Comparison of ENCODE assay signal across 8 cellular contexts in the genomic region with DNA sequence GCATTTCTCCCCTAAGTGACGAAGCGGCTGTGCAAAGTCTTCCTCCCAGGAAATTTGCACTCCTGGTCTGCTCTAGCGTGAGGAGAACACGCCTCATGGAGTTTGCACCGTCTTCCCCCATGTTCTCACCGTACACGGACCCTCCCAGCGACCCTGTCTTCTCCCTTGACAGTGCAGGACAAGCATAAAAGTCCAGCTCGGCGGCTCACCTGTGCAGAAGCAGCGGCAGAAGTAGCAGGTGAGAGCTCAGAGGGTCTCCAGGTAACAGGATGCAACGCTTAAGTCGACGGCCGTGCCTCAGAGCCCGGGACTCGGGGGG. TPM values are rescaled to one million over a fixed set of nuclear protein-coding genes. Genes with fewer than 3 reads are reported as not detected.
A peak's percentile ranks its signal among the peaks of the same experiment; 100 is the strongest.
DNase-seq lines count a peak whose midpoint lies in the region; ATAC-seq and TF ChIP-seq lines count a peak whose summit lies in the region.

No MANE protein-coding gene starts in this region.

- TF ChIP-seq EP300 in suprapubic skin (IDR thresholded peaks at IDR 0.05), result no peak

- H3K27ac Mint-ChIP-seq in activated CD4-positive, alpha-beta T cell treated with anti-CD3 and anti-CD28 coated beads, Interleukin-2, amount 10 ng/mL, durations not matched to agents 24 days and 14 days, result peak overlapping the region; percentile 98

- H3K4me3 ChIP-seq in duodenal mucosa (ENCODE audit: low read depth in 1 of 2, low read length in 2 of 2) (peak overlapping the region; percentile 71 to 76), suprapubic skin (peak overlapping the region; percentile 34)

- no peak for DNase-seq in activated CD4-positive, alpha-beta T cell treated with anti-CD3 and anti-CD28 coated beads, Interleukin-2, amount 10 ng/mL, durations not matched to agents 24 days and 14 days
- no peak for DNase-seq in activated CD4-positive, alpha-beta T cell treated with anti-CD3 and anti-CD28 coated beads for 48 hours
- DNase-seq in suprapubic skin (ENCODE audit: low spot score in 2 of 2) (peak in 1 of 2 donors; percentile 35), ACHN (no peak)

- H3K4me3 Mint-ChIP-seq in activated CD4-positive, alpha-beta T cell treated with anti-CD3 and anti-CD28 coated beads, Interleukin-2, amount 10 ng/mL, durations not matched to agents 24 days and 14 days, result peak overlapping the region; percentile 88

- peaks cover 8% of the 10 kb centered on the region for H3K36me3 Mint-ChIP-seq in activated CD4-positive, alpha-beta T cell treated with anti-CD3 and anti-CD28 coated beads, Interleukin-2, amount 10 ng/mL, durations not matched to agents 24 days and 14 days (ENCODE audit: low read depth)

- no peaks in the 10 kb centered on the region for H3K27me3 Mint-ChIP-seq in activated CD4-positive, alpha-beta T cell treated with anti-CD3 and anti-CD28 coated beads, Interleukin-2, amount 10 ng/mL, durations not matched to agents 24 days and 14 days

- H3K4me1 Mint-ChIP-seq in activated CD4-positive, alpha-beta T cell treated with anti-CD3 and anti-CD28 coated beads, Interleukin-2, amount 10 ng/mL, durations not matched to agents 24 days and 14 days, result peaks cover 15% of the 10 kb centered on the region

- H3K9ac ChIP-seq in duodenal mucosa (ENCODE audit: low read depth in 1 of 2, low read length in 2 of 2), result peak overlapping the region; percentile 49 to 51

- H3K9me3 Mint-ChIP-seq in activated CD4-positive, alpha-beta T cell treated with anti-CD3 and anti-CD28 coated beads, Interleukin-2, amount 10 ng/mL, durations not matched to agents 24 days and 14 days, result no peaks in the 10 kb centered on the region

- no peaks in the 10 kb centered on the region for H3K4me1 ChIP-seq in duodenal mucosa (ENCODE audit: control insufficient read depth in 1 of 2, insufficient read depth in 2 of 2, low read length in 2 of 2)
- H3K4me1 ChIP-seq in suprapubic skin, result no peaks in the 10 kb centered on the region

- no peaks in the 10 kb centered on the region for H3K36me3 ChIP-seq in duodenal mucosa (ENCODE audit: control insufficient read depth in 1 of 2, insufficient read depth in 2 of 2, low read length in 2 of 2)
- no peaks in the 10 kb centered on the region for H3K36me3 ChIP-seq in suprapubic skin

- WGBS in suprapubic skin, result 87% methylated on average over 17 of the region's 17 CpGs

- H3K27ac ChIP-seq in duodenal mucosa (ENCODE audit: low read depth, low read length) (peak overlapping the region; percentile 80), suprapubic skin (no peak overlapping the region)

- ATAC-seq in HG03439 (IDR thresholded peaks at IDR 0.05; ENCODE audit: unreplicated experiment), result peak; percentile 15
- ATAC-seq in HG03378 (IDR thresholded peaks at IDR 0.05; ENCODE audit: unreplicated experiment), result no peak
- no peak for ATAC-seq in GM18870 (IDR thresholded peaks at IDR 0.05; ENCODE audit: unreplicated experiment)

- H3K9me3 ChIP-seq in duodenal mucosa (ENCODE audit: control insufficient read depth in 1 of 2, low read length in 2 of 2) (no peaks in the 10 kb centered on the region), suprapubic skin (no peaks in the 10 kb centered on the region)

- in situ Hi-C loops in ACHN (cut with HindIII; ENCODE audit: low pct_ligation_motif_present, low pct_unique_long_range_greater_than_20kb, low sequenced_read_pairs), result no loop called here

- no peak for TF ChIP-seq CTCF in suprapubic skin (IDR thresholded peaks at IDR 0.05)

- intact Hi-C loops in activated CD4-positive, alpha-beta T cell treated with anti-CD3 and anti-CD28 coated beads, Interleukin-2, amount 10 ng/mL, durations not matched to agents 24 days and 14 days (cut with micrococcal nuclease), result loop anchor here (1.0 to 10.0 kb wide), 12 partner anchors 8 to 1174 kb away; partner anchors contain the start of genes AKAP17A and SLC25A6

- no peak for TF ChIP-seq POLR2A in suprapubic skin (IDR thresholded peaks at IDR 0.05)

- no peaks in the 10 kb centered on the region for H3K27me3 ChIP-seq in duodenal mucosa (ENCODE audit: control insufficient read depth in 1 of 2, insufficient read depth in 2 of 2, low read length in 2 of 2)
- H3K27me3 ChIP-seq in suprapubic skin, result no peaks in the 10 kb centered on the region

RNA-seq across cellular contexts. Expression of gene P2RY8, which starts 0.3 kb away (rescaled TPM):
- total RNA-seq in activated CD4-positive, alpha-beta T cell treated with anti-CD3 and anti-CD28 coated beads, Interleukin-2, amount 10 ng/mL, durations not matched to agents 24 days and 14 days, result 19.1 and 19.5 TPM in 2 replicates
- total RNA-seq in suprapubic skin, result under 1 TPM in 1 of 4 donors, not detected in 3; 0.25 TPM

RNA-seq across cellular contexts. Expression of gene AKAP17A, which starts 54.7 kb away (rescaled TPM):
- 59.6 and 62.0 TPM in 2 replicates for total RNA-seq in activated CD4-positive, alpha-beta T cell treated with anti-CD3 and anti-CD28 coated beads, Interleukin-2, amount 10 ng/mL, durations not matched to agents 24 days and 14 days
- total RNA-seq in suprapubic skin, result 10 to 100 TPM; 31.4 to 86.7 (median 37.9) TPM

Comparison
In these comparisons a context has a peak if more than half of its experiments do, and no peak if none do; other contexts are left out.
1. RNA of gene P2RY8, which starts 0.3 kb away (total RNA-seq): 19.1 to 19.5 TPM in activated CD4-positive, alpha-beta T cell treated with anti-CD3 and anti-CD28 coated beads, Interleukin-2, amount 10 ng/mL, durations not matched to agents 24 days and 14 days; 0.25 TPM in suprapubic skin; every median in the first group is over 10 times any median in the second.